In the genomic region with DNA sequence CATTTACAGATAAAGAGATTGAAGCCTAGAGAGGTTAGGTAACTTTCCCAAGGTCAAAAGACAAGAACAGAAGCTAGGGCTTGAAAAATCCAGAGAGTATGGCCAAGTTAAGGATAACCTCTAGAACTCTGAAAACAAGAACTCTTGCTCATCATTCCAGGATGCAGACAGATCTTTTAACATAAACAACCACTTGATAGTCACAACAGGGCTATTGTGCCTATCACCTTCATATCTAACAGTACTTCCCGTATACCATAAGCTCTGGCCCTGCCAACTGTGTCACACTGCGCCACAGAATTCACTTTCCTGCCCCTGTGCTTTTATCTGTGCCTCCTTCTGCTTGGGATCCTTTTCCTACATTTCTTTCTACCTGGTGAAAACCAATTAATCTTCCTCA, we compare ENCODE assay signal across 17 cellular contexts. TPM values are rescaled to one million over a fixed set of nuclear protein-coding genes. Genes with fewer than 3 reads are reported as not detected.
DNase-seq lines count a peak whose midpoint lies in the region; ATAC-seq and TF ChIP-seq lines count a peak whose summit lies in the region.
"Had no signal": no experiment of that assay in that cellular context is flagged by ENCODE, and none has a peak within 500 bp of the region (broad histone marks: within the 10 kb centered on the region; RNA-seq: fewer than 3 reads in every experiment).

No MANE protein-coding gene starts in this region.

- no peaks in the 10 kb centered on the region for H3K9me3 Mint-ChIP-seq in activated naive CD4-positive, alpha-beta T cell treated with anti-CD3 and anti-CD28 coated beads, Interleukin-2, amount 50 U/mL, for 72 hours
- H3K9me3 Mint-ChIP-seq in endothelial cell (ENCODE audit: unreplicated experiment), result no peaks in the 10 kb centered on the region
- no peaks in the 10 kb centered on the region for H3K9me3 Mint-ChIP-seq in progenitor cell of endocrine pancreas (ENCODE audit: low read depth)
- H3K9me3 Mint-ChIP-seq: activated T-helper 1 cell treated with anti-CD3 and anti-CD28 coated beads, Interleukin-12 subunit alpha, Interleukin-12 subunit beta, Interleukin-2, Interleukin-4 antibody, amounts not matched to agents 30 ng/mL and 10 ng/mL and 1 ng/mL, durations not matched to agents 14 hours and 24 hours and 36 hours had no signal

- no peak for TF ChIP-seq EP300 in upper lobe of left lung (IDR thresholded peaks at IDR 0.05)

- H3K36me3 ChIP-seq in WERI-Rb-1 (peaks cover 67% of the 10 kb centered on the region), upper lobe of left lung (peaks cover 6 to 75% (median 28%) of the 10 kb centered on the region in 4 donors)

- H3K27ac Mint-ChIP-seq in activated naive CD4-positive, alpha-beta T cell treated with anti-CD3 and anti-CD28 coated beads, Interleukin-2, amount 50 U/mL, for 72 hours, result peak overlapping the region; percentile 10 to 39
- peak overlapping the region; percentile 5 for H3K27ac Mint-ChIP-seq in endothelial cell (ENCODE audit: unreplicated experiment)
- peak overlapping the region; percentile 38 for H3K27ac Mint-ChIP-seq in progenitor cell of endocrine pancreas
- H3K27ac Mint-ChIP-seq: activated T-helper 1 cell treated with anti-CD3 and anti-CD28 coated beads, Interleukin-12 subunit alpha, Interleukin-12 subunit beta, Interleukin-2, Interleukin-4 antibody, amounts not matched to agents 30 ng/mL and 10 ng/mL and 1 ng/mL, durations not matched to agents 14 hours and 24 hours and 36 hours had no signal

- TF ChIP-seq CTCF in WERI-Rb-1 (IDR thresholded peaks at IDR 0.05; ENCODE audit: low read depth, low read length) (no peak), endothelial cell (IDR thresholded peaks at IDR 0.05; ENCODE audit: unreplicated experiment) (no peak), progenitor cell of endocrine pancreas (IDR thresholded peaks at IDR 0.05; ENCODE audit: unreplicated experiment) (no peak), upper lobe of left lung (IDR thresholded peaks at IDR 0.05) (no peak)

- TF ChIP-seq POLR2A in upper lobe of left lung (IDR thresholded peaks at IDR 0.05), result no peak

- peaks cover 0 to 4% (median 0%) of the 10 kb centered on the region in 4 donors for H3K4me1 ChIP-seq in upper lobe of left lung

- no peak for DNase-seq in activated naive CD4-positive, alpha-beta T cell treated with anti-CD3 and anti-CD28 coated beads, Interleukin-2, amount 50 U/mL, for 72 hours (ENCODE audit: low spot score in 2 of 2)
- no peak for DNase-seq in activated naive CD4-positive, alpha-beta T cell treated with anti-CD3 and anti-CD28 coated beads, Interleukin-2, amount 50 U/mL, for 16 hours
- no peak for DNase-seq in WERI-Rb-1
- DNase-seq in endothelial cell (ENCODE audit: low spot score), result no peak
- DNase-seq in progenitor cell of endocrine pancreas (ENCODE audit: low spot score, unreplicated experiment), result no peak
- no peak for DNase-seq in activated effector memory CD4-positive, alpha-beta T cell treated with Interleukin-2 at 50 U/mL for 16 hours
- DNase-seq in RPMI8226, result no peak
- no peak for DNase-seq in upper lobe of left lung
- DNase-seq: activated CD4-positive, alpha-beta T cell treated with anti-CD3 and anti-CD28 coated beads, Interleukin-2, amount 50 U/mL, for 4 hours; foreskin fibroblast; left lung; NCI-H146; NCI-H2227 treated with DMSO at 0.1 percent for 48 hours; stimulated activated CD4-positive, alpha-beta T cell treated with anti-CD3 and anti-CD28 coated beads, Interleukin-1b, Interleukin-23, amount 100 ng/mL, for 48 hours had no signal

- peaks cover 7 to 38% of the 10 kb centered on the region in 2 donors for H3K36me3 Mint-ChIP-seq in activated naive CD4-positive, alpha-beta T cell treated with anti-CD3 and anti-CD28 coated beads, Interleukin-2, amount 50 U/mL, for 72 hours
- H3K36me3 Mint-ChIP-seq in endothelial cell (ENCODE audit: low read depth, unreplicated experiment), result peaks cover 25% of the 10 kb centered on the region
- peaks cover 12% of the 10 kb centered on the region for H3K36me3 Mint-ChIP-seq in progenitor cell of endocrine pancreas (ENCODE audit: insufficient read depth)

- H3K27me3 ChIP-seq in WERI-Rb-1 (ENCODE audit: insufficient read depth, low read depth, severe bottlenecking) (no peaks in the 10 kb centered on the region), upper lobe of left lung (no peaks in the 10 kb centered on the region)
- H3K27me3 ChIP-seq: left lung had no signal

- H3K4me3 Mint-ChIP-seq in endothelial cell (ENCODE audit: unreplicated experiment) (no peak overlapping the region), progenitor cell of endocrine pancreas (ENCODE audit: low read depth) (no peak overlapping the region)
- H3K4me3 Mint-ChIP-seq: activated T-helper 1 cell treated with anti-CD3 and anti-CD28 coated beads, Interleukin-12 subunit alpha, Interleukin-12 subunit beta, Interleukin-2, Interleukin-4 antibody, amounts not matched to agents 30 ng/mL and 10 ng/mL and 1 ng/mL, durations not matched to agents 14 hours and 24 hours and 36 hours had no signal

- H3K4me1 Mint-ChIP-seq in endothelial cell (ENCODE audit: unreplicated experiment) (no peaks in the 10 kb centered on the region), progenitor cell of endocrine pancreas (ENCODE audit: low read depth) (no peaks in the 10 kb centered on the region)

- H3K4me3 ChIP-seq in WERI-Rb-1 (ENCODE audit: low read depth, low read length) (no peak overlapping the region), upper lobe of left lung (no peak overlapping the region)
- H3K4me3 ChIP-seq: left lung, SK-N-MC had no signal

- H3K9me3 ChIP-seq in WERI-Rb-1 (ENCODE audit: severe bottlenecking) (no peaks in the 10 kb centered on the region), upper lobe of left lung (no peaks in the 10 kb centered on the region)
- H3K9me3 ChIP-seq: left lung had no signal

- H3K27ac ChIP-seq in WERI-Rb-1, result peak overlapping the region; percentile 5; the same call in 1 of the 2 replicates
- no peak overlapping the region for H3K27ac ChIP-seq in upper lobe of left lung
- H3K27ac ChIP-seq: left lung had no signal

- no peaks in the 10 kb centered on the region for H3K27me3 Mint-ChIP-seq in endothelial cell (ENCODE audit: unreplicated experiment)
- no peaks in the 10 kb centered on the region for H3K27me3 Mint-ChIP-seq in progenitor cell of endocrine pancreas

- ATAC-seq in activated naive CD4-positive, alpha-beta T cell treated with anti-CD3 and anti-CD28 coated beads, Interleukin-2, amount 50 U/mL, for 72 hours, result no peak
- no peak for ATAC-seq in upper lobe of left lung (ENCODE audit: low FRiP score in 2 of 2)
- ATAC-seq: HepG2, left lung had no signal

- 68 to 72% methylated on average over 2 of the region's 2 CpGs for WGBS in upper lobe of left lung, 2 donors

RNA-seq across cellular contexts. Expression of a gene that starts 18.2 kb away (rescaled TPM):
- total RNA-seq in activated naive CD4-positive, alpha-beta T cell treated with anti-CD3 and anti-CD28 coated beads, Interleukin-2, amount 50 U/mL, for 72 hours, result 10 to 100 TPM; 78.9 to 95.1 TPM
- total RNA-seq in endothelial cell (ENCODE audit: unreplicated experiment) (150 TPM), progenitor cell of endocrine pancreas (138 and 144 TPM in 2 replicates), upper lobe of left lung (100 to 1,000 TPM in 2 of 6 donors, 10 to 100 TPM in 4; 32.5 to 149 (median 72.2) TPM)

RNA-seq across cellular contexts. Expression of a gene that starts 18.5 kb away (rescaled TPM):
- total RNA-seq in activated naive CD4-positive, alpha-beta T cell treated with anti-CD3 and anti-CD28 coated beads, Interleukin-2, amount 50 U/mL, for 72 hours, result 10 to 100 TPM; 16.9 to 18.5 TPM
- 8.2 TPM for total RNA-seq in endothelial cell (ENCODE audit: unreplicated experiment)
- total RNA-seq in progenitor cell of endocrine pancreas, result 11.6 and 13.1 TPM in 2 replicates
- 10 to 100 TPM; 14.8 to 41.9 (median 21.2) TPM for total RNA-seq in upper lobe of left lung
